ENCODE assay signal across 2 cellular contexts in genomic region chr16:77186298-77186697, GRCh38. TPM values are rescaled to one million over a fixed set of nuclear protein-coding genes. Genes with fewer than 3 reads are reported as not detected.
"Had no signal": no experiment of that assay in that cellular context is flagged by ENCODE, and none has a peak within 500 bp of the region (broad histone marks: within the 10 kb centered on the region; RNA-seq: fewer than 3 reads in every experiment).

No MANE protein-coding gene starts in this region.

RNA-seq across cellular contexts. Expression of gene SYCE1L, which starts 12.9 kb away (rescaled TPM):
- total RNA-seq: GM23248, HFFc6 had no signal
- polyA plus RNA-seq: GM23248 had no signal
